ENCODE assay signal across 14 cellular contexts in genomic region chr20:14012671-14013070, GRCh38. TPM values are rescaled to one million over a fixed set of nuclear protein-coding genes. Genes with fewer than 3 reads are reported as not detected.
DNase-seq lines count a peak whose midpoint lies in the region; ATAC-seq and TF ChIP-seq lines count a peak whose summit lies in the region.
"Had no signal": no experiment of that assay in that cellular context is flagged by ENCODE, and none has a peak within 500 bp of the region (broad histone marks: within the 10 kb centered on the region; RNA-seq: fewer than 3 reads in every experiment).

No MANE protein-coding gene starts in this region.

- H3K27ac ChIP-seq in left lung, result no peak overlapping the region
- H3K27ac ChIP-seq: C4-2B had no signal

- no peaks in the 10 kb centered on the region for H3K4me1 ChIP-seq in left lung
- H3K4me1 ChIP-seq: BE2C had no signal

- H3K4me3 ChIP-seq in left lung, result no peak overlapping the region

- intact Hi-C loops in left lung (cut with DNase I), result no loop called here

- no peaks in the 10 kb centered on the region for H3K36me3 ChIP-seq in left lung
- H3K36me3 ChIP-seq: BE2C had no signal

- TF ChIP-seq CTCF in left lung (IDR thresholded peaks at IDR 0.05), result no peak

- DNase-seq in DMS53 treated with DMSO at 0.1 percent for 48 hours (lab: John Stamatoyannopoulos, UW; ENCODE audit: unreplicated experiment) (peak; percentile 15), NCI-H187 treated with DMSO at 0.1 percent for 48 hours (lab: John Stamatoyannopoulos, UW) (peak; percentile 75), left lung (no peak), HuH-7 (ENCODE audit: low spot score) (no peak), NCI-H1930 (lab: John Stamatoyannopoulos, UW) (no peak), NCI-H1048 (lab: John Stamatoyannopoulos, UW) (no peak)
- DNase-seq: BE2C; CD4-positive, alpha-beta memory T cell had no signal

- H3K9me3 ChIP-seq in left lung, result peaks cover 0 to 30% of the 10 kb centered on the region in 2 donors
- H3K9me3 ChIP-seq: BE2C had no signal

- no peaks in the 10 kb centered on the region for H3K27me3 ChIP-seq in left lung
- H3K27me3 ChIP-seq: BE2C had no signal

- ATAC-seq in left lung, result peak; percentile 98
- no peak for ATAC-seq in GM18861 (IDR thresholded peaks at IDR 0.05; ENCODE audit: unreplicated experiment)
- ATAC-seq: HCT116, HepG2 had no signal

RNA-seq across cellular contexts. Expression of gene MACROD2, which starts 17.4 kb away (rescaled TPM):
- total RNA-seq in left lung, result 10 to 100 TPM; 21.3 to 23.6 TPM
- total RNA-seq: CD4-positive, alpha-beta memory T cell had no signal

RNA-seq across cellular contexts. Expression of gene SEL1L2, which starts 22.3 kb away (rescaled TPM):
- total RNA-seq in left lung, result not detected
- total RNA-seq: CD4-positive, alpha-beta memory T cell; Daoy; H4; HepG2 had no signal

Comparison
In these comparisons a context has a peak if more than half of its experiments do, and no peak if none do; other contexts are left out.
1. DNase-seq: peak in DMS53 treated with DMSO at 0.1 percent for 48 hours (single experiment) and NCI-H187 treated with DMSO at 0.1 percent for 48 hours (single experiment); none in left lung (0 of 2), HuH-7 (single experiment), NCI-H1930 (0 of 2) and NCI-H1048 (single experiment).